ENCODE assay signal across 2 cellular contexts in the genomic region with DNA sequence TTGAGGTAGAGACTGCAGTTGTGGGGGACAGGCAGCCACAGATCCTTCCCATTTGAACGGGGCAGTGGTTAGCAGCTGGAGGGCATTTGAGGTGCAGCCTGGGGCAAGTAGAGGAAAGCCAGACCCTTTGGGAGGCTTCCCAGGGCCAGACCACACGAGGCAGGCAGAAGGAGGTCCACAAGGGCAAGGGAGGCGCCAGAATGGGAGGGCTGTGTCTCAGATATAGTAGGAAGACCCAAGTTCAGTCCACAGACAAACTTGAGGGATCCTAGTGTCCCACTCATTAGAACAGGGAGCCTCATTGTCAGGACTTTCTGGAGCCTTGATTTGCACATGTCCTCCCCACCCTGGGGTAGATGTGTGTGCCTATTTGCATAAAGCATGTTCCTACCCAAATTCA.
TF ChIP-seq lines count a peak whose summit lies in the region.

No MANE protein-coding gene starts in this region.

TF ChIP-seq in HEK293, 187 proteins besides CTCF, POLR2A, EP300 and RAD21:
- no peak for TF ChIP-seq SETDB1 (IDR thresholded peaks at IDR 0.05; ENCODE audit: insufficient read length, low read length)
- TF ChIP-seq, protein P1, sequence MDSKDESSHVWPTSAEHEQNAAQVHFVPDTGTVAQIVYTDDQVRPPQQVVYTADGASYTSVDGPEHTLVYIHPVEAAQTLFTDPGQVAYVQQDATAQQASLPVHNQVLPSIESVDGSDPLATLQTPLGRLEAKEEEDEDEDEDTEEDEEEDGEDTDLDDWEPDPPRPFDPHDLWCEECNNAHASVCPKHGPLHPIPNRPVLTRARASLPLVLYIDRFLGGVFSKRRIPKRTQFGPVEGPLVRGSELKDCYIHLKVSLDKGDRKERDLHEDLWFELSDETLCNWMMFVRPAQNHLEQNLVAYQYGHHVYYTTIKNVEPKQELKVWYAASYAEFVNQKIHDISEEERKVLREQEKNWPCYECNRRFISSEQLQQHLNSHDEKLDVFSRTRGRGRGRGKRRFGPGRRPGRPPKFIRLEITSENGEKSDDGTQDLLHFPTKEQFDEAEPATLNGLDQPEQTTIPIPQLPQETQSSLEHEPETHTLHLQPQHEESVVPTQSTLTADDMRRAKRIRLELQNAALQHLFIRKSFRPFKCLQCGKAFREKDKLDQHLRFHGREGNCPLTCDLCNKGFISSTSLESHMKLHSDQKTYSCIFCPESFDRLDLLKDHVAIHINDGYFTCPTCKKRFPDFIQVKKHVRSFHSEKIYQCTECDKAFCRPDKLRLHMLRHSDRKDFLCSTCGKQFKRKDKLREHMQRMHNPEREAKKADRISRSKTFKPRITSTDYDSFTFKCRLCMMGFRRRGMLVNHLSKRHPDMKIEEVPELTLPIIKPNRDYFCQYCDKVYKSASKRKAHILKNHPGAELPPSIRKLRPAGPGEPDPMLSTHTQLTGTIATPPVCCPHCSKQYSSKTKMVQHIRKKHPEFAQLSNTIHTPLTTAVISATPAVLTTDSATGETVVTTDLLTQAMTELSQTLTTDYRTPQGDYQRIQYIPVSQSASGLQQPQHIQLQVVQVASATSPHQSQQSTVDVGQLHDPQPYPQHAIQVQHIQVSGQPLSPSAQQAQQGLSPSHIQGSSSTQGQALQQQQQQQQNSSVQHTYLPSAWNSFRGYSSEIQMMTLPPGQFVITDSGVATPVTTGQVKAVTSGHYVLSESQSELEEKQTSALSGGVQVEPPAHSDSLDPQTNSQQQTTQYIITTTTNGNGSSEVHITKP (tag by site-specific recombination; IDR thresholded peaks at IDR 0.05): 0 out of 2 replicates have a peak, but pooled peaks have one; percentile 21

TF ChIP-seq in H1, 55 proteins besides CTCF, POLR2A, EP300 and RAD21:
- TF ChIP-seq TCF12 (IDR thresholded peaks at IDR 0.05; ENCODE audit: low read depth, low read length) (no peak), SUZ12 (IDR thresholded peaks at IDR 0.05; ENCODE audit: low read length) (no peak), ZNF274 (IDR thresholded peaks at IDR 0.05; ENCODE audit: borderline replicate concordance, extremely low read depth, low read length) (no peak), CBX5 (IDR thresholded peaks at IDR 0.05; ENCODE audit: low read depth, low read length) (no peak), JUN (IDR thresholded peaks at IDR 0.05; ENCODE audit: low read depth, low read length) (no peak), CREB1 (IDR thresholded peaks at IDR 0.05) (no peak), CHD2 (IDR thresholded peaks at IDR 0.05; ENCODE audit: low read length) (no peak), TBP (IDR thresholded peaks at IDR 0.05; ENCODE audit: low read depth, low read length) (no peak), CHD1 (IDR thresholded peaks at IDR 0.05; ENCODE audit: low read depth, low read length) (no peak), YY1 (IDR thresholded peaks at IDR 0.05; ENCODE audit: low read depth, low read length) (no peak), RBBP5 (IDR thresholded peaks at IDR 0.05; ENCODE audit: borderline replicate concordance, low read depth, low read length) (no peak), SIX5 (IDR thresholded peaks at IDR 0.05; ENCODE audit: low read depth, low read length) (no peak)
- TF ChIP-seq, protein P2, sequence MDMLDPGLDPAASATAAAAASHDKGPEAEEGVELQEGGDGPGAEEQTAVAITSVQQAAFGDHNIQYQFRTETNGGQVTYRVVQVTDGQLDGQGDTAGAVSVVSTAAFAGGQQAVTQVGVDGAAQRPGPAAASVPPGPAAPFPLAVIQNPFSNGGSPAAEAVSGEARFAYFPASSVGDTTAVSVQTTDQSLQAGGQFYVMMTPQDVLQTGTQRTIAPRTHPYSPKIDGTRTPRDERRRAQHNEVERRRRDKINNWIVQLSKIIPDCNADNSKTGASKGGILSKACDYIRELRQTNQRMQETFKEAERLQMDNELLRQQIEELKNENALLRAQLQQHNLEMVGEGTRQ (IDR thresholded peaks at IDR 0.05; ENCODE audit: low read length): no peak
